Comparison of ENCODE assay signal across 8 cellular contexts in genomic region chr16:50313596-50314483, GRCh38. TPM values are rescaled to one million over a fixed set of nuclear protein-coding genes. Genes with fewer than 3 reads are reported as not detected.
DNase-seq lines count a peak whose midpoint lies in the region; ATAC-seq and TF ChIP-seq lines count a peak whose summit lies in the region.

No MANE protein-coding gene starts in this region.

- H3K9me3 Mint-ChIP-seq in activated naive CD8-positive, alpha-beta T cell treated with anti-CD3 and anti-CD28 coated beads for 36 hours, result no peaks in the 10 kb centered on the region

- no peaks in the 10 kb centered on the region for H3K9me3 ChIP-seq in esophagus squamous epithelium

- no peak overlapping the region for H3K4me3 ChIP-seq in NB4 (ENCODE audit: low read depth, low read length)
- H3K4me3 ChIP-seq in esophagus squamous epithelium, result no peak overlapping the region

- TF ChIP-seq CTCF in NB4 (IDR thresholded peaks at IDR 0.05; ENCODE audit: low read depth, low read length) (no peak), esophagus squamous epithelium (IDR thresholded peaks at IDR 0.05) (no peak), GM13976 (IDR thresholded peaks at IDR 0.05; ENCODE audit: borderline replicate concordance, control extremely low read depth, extremely low read depth, insufficient read depth, missing control alignments) (no peak)

- H3K4me3 Mint-ChIP-seq in activated naive CD8-positive, alpha-beta T cell treated with anti-CD3 and anti-CD28 coated beads for 36 hours, result peak overlapping the region; percentile 2

- in situ Hi-C loops in GM13976 (cut with MboI; ENCODE audit: low sequenced_read_pairs, unreplicated experiment), result no loop called here

- TF ChIP-seq POLR2A in NB4 (IDR thresholded peaks at IDR 0.05; ENCODE audit: extremely low read depth, insufficient read length), result no peak
- no peak for TF ChIP-seq POLR2A in esophagus squamous epithelium (IDR thresholded peaks at IDR 0.05)

- H3K27me3 ChIP-seq in layer of hippocampus (ENCODE audit: control insufficient read depth, insufficient read depth, low read length), result no peaks in the 10 kb centered on the region
- H3K27me3 ChIP-seq in esophagus squamous epithelium, result no peaks in the 10 kb centered on the region

- ATAC-seq in GM19452 (IDR thresholded peaks at IDR 0.05; ENCODE audit: unreplicated experiment), result no peak
- no peak for ATAC-seq in GM18861 (IDR thresholded peaks at IDR 0.05; ENCODE audit: unreplicated experiment)

- WGBS in esophagus squamous epithelium, 2 donors, result 65 to 68% methylated on average over 11 to 22 of the region's 31 CpGs

- intact Hi-C loops in esophagus squamous epithelium (cut with DNase I), result no loop called here

- DNase-seq in NB4 (ENCODE audit: low read depth), result peak; percentile 43
- peak; percentile 29 for DNase-seq in activated naive CD8-positive, alpha-beta T cell treated with anti-CD3 and anti-CD28 coated beads for 36 hours
- DNase-seq in stimulated activated CD8-positive, alpha-beta memory T cell treated with anti-CD3 and anti-CD28 coated beads, Interleukin-4, amount 100 ng/mL, for 24 hours (ENCODE audit: low read depth), result peak; percentile 42
- DNase-seq in esophagus squamous epithelium (lab: John Stamatoyannopoulos, UW), result no peak
- DNase-seq in GM13976 (ENCODE audit: low spot score), result no peak

- H3K4me1 ChIP-seq in esophagus squamous epithelium, result peaks cover 9 to 20% (median 11%) of the 10 kb centered on the region in 3 donors

- H3K27ac ChIP-seq in layer of hippocampus (ENCODE audit: low read depth, low read length) (peak overlapping the region; percentile 40), esophagus squamous epithelium (peak overlapping the region in 2 of 4 donors; percentile 45)

- H3K27me3 Mint-ChIP-seq in activated naive CD8-positive, alpha-beta T cell treated with anti-CD3 and anti-CD28 coated beads for 36 hours, result no peaks in the 10 kb centered on the region

- peak overlapping the region; percentile 83 for H3K27ac Mint-ChIP-seq in activated naive CD8-positive, alpha-beta T cell treated with anti-CD3 and anti-CD28 coated beads for 36 hours

- H3K36me3 ChIP-seq in esophagus squamous epithelium, result peaks cover 6 to 81% (median 36%) of the 10 kb centered on the region in 3 donors

- peaks cover 34% of the 10 kb centered on the region for H3K36me3 Mint-ChIP-seq in activated naive CD8-positive, alpha-beta T cell treated with anti-CD3 and anti-CD28 coated beads for 36 hours

- peaks cover 25% of the 10 kb centered on the region for H3K4me1 Mint-ChIP-seq in activated naive CD8-positive, alpha-beta T cell treated with anti-CD3 and anti-CD28 coated beads for 36 hours

RNA-seq across cellular contexts. Expression of gene ADCY7, which starts 47.5 kb away (rescaled TPM):
- 10 to 100 TPM; 72.3 to 73.1 TPM for total RNA-seq in activated naive CD8-positive, alpha-beta T cell treated with anti-CD3 and anti-CD28 coated beads for 36 hours
- total RNA-seq in esophagus squamous epithelium, result 10 to 100 TPM; 21.2 to 23.9 (median 23.3) TPM

RNA-seq across cellular contexts. Expression of gene BRD7, which starts 54.9 kb away (rescaled TPM):
- total RNA-seq in activated naive CD8-positive, alpha-beta T cell treated with anti-CD3 and anti-CD28 coated beads for 36 hours, result 10 to 100 TPM; 93.6 to 98.5 TPM
- total RNA-seq in esophagus squamous epithelium, result 10 to 100 TPM; 42.0 to 81.9 (median 51.4) TPM

Comparison
In these comparisons a context has a peak if more than half of its experiments do, and no peak if none do; other contexts are left out.
1. DNase-seq: peak in NB4 (single experiment), activated naive CD8-positive, alpha-beta T cell treated with anti-CD3 and anti-CD28 coated beads for 36 hours (single experiment) and stimulated activated CD8-positive, alpha-beta memory T cell treated with anti-CD3 and anti-CD28 coated beads, Interleukin-4, amount 100 ng/mL, for 24 hours (single experiment); none in esophagus squamous epithelium (single experiment) and GM13976 (single experiment).